1 cellular context compared by ENCODE assay signal in genomic region chrX:72609313-72609712, GRCh38.
TF ChIP-seq lines count a peak whose summit lies in the region.

No MANE protein-coding gene starts in this region.

TF ChIP-seq in GM23338, 12 proteins besides CTCF, POLR2A, EP300 and RAD21 (continued from another document):
- TF ChIP-seq REST (IDR thresholded peaks at IDR 0.05; ENCODE audit: unreplicated experiment): no peak
- no peak for TF ChIP-seq EZH2phosphoT487 (IDR thresholded peaks at IDR 0.05; ENCODE audit: unreplicated experiment)
- TF ChIP-seq NANOG (IDR thresholded peaks at IDR 0.05; ENCODE audit: borderline replicate concordance): no peak
- TF ChIP-seq CREB1 (CRISPR knock-in tag; IDR thresholded peaks at IDR 0.05; ENCODE audit: low read depth): no peak
- no peak for TF ChIP-seq ZNF331 (CRISPR knock-in tag; IDR thresholded peaks at IDR 0.05; ENCODE audit: low read depth)
- TF ChIP-seq STAT1 (IDR thresholded peaks at IDR 0.05; ENCODE audit: unreplicated experiment): no peak
- TF ChIP-seq POLR2AphosphoS5 (IDR thresholded peaks at IDR 0.05; ENCODE audit: low read depth): no peak
- TF ChIP-seq JUNB (IDR thresholded peaks at IDR 0.05; ENCODE audit: unreplicated experiment): no peak
- TF ChIP-seq EZH2 (IDR thresholded peaks at IDR 0.05; ENCODE audit: low read depth, unreplicated experiment): no peak
